Comparison of ENCODE assay signal across 30 cellular contexts in the genomic region with DNA sequence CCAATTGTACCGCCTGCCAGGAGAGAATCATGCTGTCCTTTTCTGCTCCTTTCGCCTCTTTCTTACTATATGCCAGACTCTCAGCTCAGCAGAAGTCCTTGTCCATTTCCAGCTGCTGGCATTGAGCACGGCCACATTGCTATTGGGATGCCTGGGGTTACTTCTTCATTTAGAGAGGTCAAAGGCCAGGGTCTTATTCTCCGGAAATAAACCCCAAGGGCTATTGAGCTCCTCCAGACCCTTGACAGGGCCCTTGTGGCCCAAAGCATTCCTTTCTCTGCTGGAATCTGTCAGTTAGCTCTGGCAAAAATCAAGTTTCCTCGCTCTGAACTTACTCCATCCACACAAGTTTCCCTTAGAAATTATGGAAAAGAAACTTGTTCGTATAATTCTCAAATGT. TPM values are rescaled to one million over a fixed set of nuclear protein-coding genes. Genes with fewer than 3 reads are reported as not detected.
"Had no signal": no experiment of that assay in that cellular context is flagged by ENCODE, and none has a peak within 500 bp of the region (broad histone marks: within the 10 kb centered on the region; RNA-seq: fewer than 3 reads in every experiment).

No MANE protein-coding gene starts in this region.

- H3K27me3 ChIP-seq: right atrium auricular region, suprapubic skin, tibial nerve had no signal

- DNase-seq: activated CD4-positive, alpha-beta T cell treated with anti-CD3 and anti-CD28 coated beads, Interleukin-2, amount 50 U/mL, for 4 hours; activated CD8-positive, alpha-beta memory T cell treated with anti-CD3 and anti-CD28 coated beads, Interleukin-2, amount 50 U/mL, for 48 hours; activated naive CD4-positive, alpha-beta T cell treated with Interleukin-2 at 50 U/mL for 16 hours; activated naive CD8-positive, alpha-beta T cell treated with anti-CD3 and anti-CD28 coated beads, Interleukin-2, amount 10 ng/mL, durations not matched to agents 7 days and 5 days; activated T-cell treated with anti-CD3 and anti-CD28 coated beads, Interleukin-2, amount 50 U/mL, for 4 hours; amniotic stem cell; cerebellar nuclear complex; cortex of kidney; heart right ventricle; kidney; mammary epithelial cell; stimulated activated CD4-positive, alpha-beta T cell treated with anti-CD3 and anti-CD28 coated beads, Interleukin-2, amount 100 ng/mL, for 24 hours; stimulated activated naive CD8-positive, alpha-beta T cell treated with anti-CD3 and anti-CD28 coated beads, Interleukin-15, amount 100 ng/mL, for 72 hours; T1000 had no signal

- H3K27me3 Mint-ChIP-seq: progenitor cell of endocrine pancreas; stimulated activated naive CD8-positive, alpha-beta T cell treated with anti-CD3 and anti-CD28 coated beads, Interleukin-15, amount 100 ng/mL, for 72 hours had no signal

- H3K4me1 Mint-ChIP-seq: activated naive CD8-positive, alpha-beta T cell treated with anti-CD3 and anti-CD28 coated beads, Interleukin-2, amount 10 ng/mL, durations not matched to agents 7 days and 5 days; stimulated activated effector memory CD8-positive, alpha-beta T cell treated with anti-CD3 and anti-CD28 coated beads, Interleukin-12 subunit alpha, Interleukin-12 subunit beta, amount 100 ng/mL, for 72 hours; stimulated activated naive CD8-positive, alpha-beta T cell treated with anti-CD3 and anti-CD28 coated beads, Interleukin-15, amount 100 ng/mL, for 72 hours had no signal

- H3K4me3 Mint-ChIP-seq: activated naive CD8-positive, alpha-beta T cell treated with anti-CD3 and anti-CD28 coated beads, Interleukin-2, amount 10 ng/mL, durations not matched to agents 7 days and 5 days; activated T-cell treated with anti-CD3 and anti-CD28 coated beads, Interleukin-2, amount 50 U/mL, for 4 hours; stimulated activated effector memory CD8-positive, alpha-beta T cell treated with anti-CD3 and anti-CD28 coated beads, Interleukin-12 subunit alpha, Interleukin-12 subunit beta, amount 100 ng/mL, for 72 hours; stimulated activated naive CD8-positive, alpha-beta T cell treated with anti-CD3 and anti-CD28 coated beads, Interleukin-15, amount 100 ng/mL, for 72 hours; T-helper 1 cell treated with Interleukin-12 subunit alpha and Interleukin-12 subunit beta and Interleukin-4 antibody, amounts not matched to agents 30 μg/mL and 1 μg/mL, for 36 hours; WTC11 had no signal

- H3K4me3 ChIP-seq: heart right ventricle, right atrium auricular region, suprapubic skin, tibial nerve had no signal

- H3K27ac ChIP-seq: epithelial cell of prostate, right atrium auricular region, suprapubic skin had no signal

- H3K36me3 Mint-ChIP-seq: activated naive CD8-positive, alpha-beta T cell treated with anti-CD3 and anti-CD28 coated beads, Interleukin-2, amount 10 ng/mL, durations not matched to agents 7 days and 5 days; stimulated activated effector memory CD8-positive, alpha-beta T cell treated with anti-CD3 and anti-CD28 coated beads, Interleukin-12 subunit alpha, Interleukin-12 subunit beta, amount 100 ng/mL, for 72 hours; WTC11 had no signal

- H3K27ac Mint-ChIP-seq: activated naive CD8-positive, alpha-beta T cell treated with anti-CD3 and anti-CD28 coated beads, Interleukin-2, amount 10 ng/mL, durations not matched to agents 7 days and 5 days; progenitor cell of endocrine pancreas; stimulated activated effector memory CD8-positive, alpha-beta T cell treated with anti-CD3 and anti-CD28 coated beads, Interleukin-12 subunit alpha, Interleukin-12 subunit beta, amount 100 ng/mL, for 72 hours; stimulated activated naive CD8-positive, alpha-beta T cell treated with anti-CD3 and anti-CD28 coated beads, Interleukin-15, amount 100 ng/mL, for 72 hours; T-helper 1 cell treated with Interleukin-12 subunit alpha and Interleukin-12 subunit beta and Interleukin-4 antibody, amounts not matched to agents 30 μg/mL and 1 μg/mL, for 36 hours; WTC11 had no signal

- ATAC-seq: activated T-cell treated with anti-CD3 and anti-CD28 coated beads, Interleukin-2, amount 50 U/mL, for 4 hours; heart right ventricle; stimulated activated effector memory CD8-positive, alpha-beta T cell treated with anti-CD3 and anti-CD28 coated beads, Interleukin-12 subunit alpha, Interleukin-12 subunit beta, amount 100 ng/mL, for 72 hours; stimulated activated naive CD8-positive, alpha-beta T cell treated with anti-CD3 and anti-CD28 coated beads, Interleukin-15, amount 100 ng/mL, for 72 hours; WTC11 had no signal

- H3K9me3 Mint-ChIP-seq: activated naive CD8-positive, alpha-beta T cell treated with anti-CD3 and anti-CD28 coated beads, Interleukin-2, amount 10 ng/mL, durations not matched to agents 7 days and 5 days; activated T-cell treated with anti-CD3 and anti-CD28 coated beads, Interleukin-2, amount 50 U/mL, for 4 hours; stimulated activated effector memory CD8-positive, alpha-beta T cell treated with anti-CD3 and anti-CD28 coated beads, Interleukin-12 subunit alpha, Interleukin-12 subunit beta, amount 100 ng/mL, for 72 hours; stimulated activated naive CD8-positive, alpha-beta T cell treated with anti-CD3 and anti-CD28 coated beads, Interleukin-15, amount 100 ng/mL, for 72 hours; T-helper 1 cell treated with Interleukin-12 subunit alpha and Interleukin-12 subunit beta and Interleukin-4 antibody, amounts not matched to agents 30 μg/mL and 1 μg/mL, for 36 hours; WTC11 had no signal

- H3K36me3 ChIP-seq: heart right ventricle, right atrium auricular region, suprapubic skin, tibial nerve had no signal

- H3K9me3 ChIP-seq: heart right ventricle, right atrium auricular region, suprapubic skin, tibial nerve had no signal

- H3K4me1 ChIP-seq: heart right ventricle, right atrium auricular region had no signal

RNA-seq across cellular contexts. Expression of gene AKAP4, which starts 11.9 kb away (rescaled TPM):
- total RNA-seq: activated CD8-positive, alpha-beta memory T cell treated with anti-CD3 and anti-CD28 coated beads for 36 hours; activated naive CD8-positive, alpha-beta T cell treated with anti-CD3 and anti-CD28 coated beads, Interleukin-2, amount 10 ng/mL, durations not matched to agents 7 days and 5 days; activated T-cell treated with anti-CD3 and anti-CD28 coated beads, Interleukin-2, amount 50 U/mL, for 4 hours; bronchial epithelial cell; fibroblast of villous mesenchyme; heart right ventricle; kidney; mammary epithelial cell; mononuclear cell; myocyte; osteocyte; progenitor cell of endocrine pancreas; right atrium auricular region; SK-MEL-5; suprapubic skin; tibial nerve; WTC11 had no signal
- polyA plus RNA-seq: heart right ventricle, mammary epithelial cell, neural cell had no signal

RNA-seq across cellular contexts. Expression of gene CCNB3, which starts 15.7 kb away (rescaled TPM):
- total RNA-seq: right atrium auricular region had no signal
